In the genomic region with DNA sequence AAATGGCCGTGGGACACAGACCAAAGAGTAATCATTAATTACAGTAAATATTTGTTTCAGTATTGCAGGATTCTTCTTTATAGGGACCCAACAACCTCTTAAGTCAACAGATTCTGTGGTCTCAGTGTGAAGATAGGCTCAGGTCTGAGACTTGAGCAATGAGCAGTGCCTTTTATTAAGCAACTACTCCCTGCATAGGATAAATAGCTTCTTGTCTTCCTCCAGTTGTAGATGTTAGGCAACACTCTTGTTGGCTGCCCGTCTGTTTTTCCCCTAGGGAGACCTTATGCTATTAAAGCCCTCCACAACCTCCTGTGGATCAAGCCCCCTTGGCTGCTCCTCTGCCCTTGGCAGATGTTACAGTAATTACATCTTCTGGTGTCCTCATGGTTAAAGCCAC, we compare ENCODE assay signal across 26 cellular contexts. TPM values are rescaled to one million over a fixed set of nuclear protein-coding genes. Genes with fewer than 3 reads are reported as not detected.
DNase-seq lines count a peak whose midpoint lies in the region; ATAC-seq and TF ChIP-seq lines count a peak whose summit lies in the region.
"Had no signal": no experiment of that assay in that cellular context is flagged by ENCODE, and none has a peak within 500 bp of the region (broad histone marks: within the 10 kb centered on the region; RNA-seq: fewer than 3 reads in every experiment).

No MANE protein-coding gene starts in this region.

- no peak for ATAC-seq in HG03196 (IDR thresholded peaks at IDR 0.05; ENCODE audit: unreplicated experiment)
- ATAC-seq: activated naive CD8-positive, alpha-beta T cell treated with anti-CD3 and anti-CD28 coated beads, Interleukin-2, amount 50 U/mL, for 24 hours; body of pancreas; left cardiac atrium; T-helper 17 cell; upper lobe of right lung had no signal

- DNase-seq in NOMO-1 treated with DMSO at 0.1 percent for 48 hours (lab: John Stamatoyannopoulos, UW; ENCODE audit: unreplicated experiment): peak; percentile 38
- DNase-seq in NOMO-1 treated with dmso at 0.1 percent for 144 hours (lab: John Stamatoyannopoulos, UW; ENCODE audit: unreplicated experiment): no peak
- DNase-seq in NCI-H82 treated with DMSO at 0.1 percent for 48 hours (lab: John Stamatoyannopoulos, UW; ENCODE audit: unreplicated experiment): peak; percentile 62
- peak; percentile 9 for DNase-seq in choroid plexus epithelial cell (ENCODE audit: low read depth)
- no peak for DNase-seq in type B pancreatic cell (ENCODE audit: extremely low spot score, unreplicated experiment)
- DNase-seq in NCI-H128 (lab: John Stamatoyannopoulos, UW; ENCODE audit: unreplicated experiment): no peak
- no peak for DNase-seq in DMS153 (lab: John Stamatoyannopoulos, UW)
- DNase-seq: activated CD4-positive, alpha-beta T cell treated with anti-CD3 and anti-CD28 coated beads for 1 hour; activated gamma-delta T cell treated with Interleukin-2 at 50 U/mL for 16 hours; activated naive CD8-positive, alpha-beta T cell treated with anti-CD3 and anti-CD28 coated beads, Interleukin-2, amount 50 U/mL, for 24 hours; body of pancreas; DMS79 treated with DMSO at 0.1 percent for 48 hours; Karpas-422; left cardiac atrium; mammary epithelial cell; NCI-H2107; NCI-H526 treated with DMSO at 0.1 percent for 48 hours; PC-9; SJCRH30; small intestine; stimulated activated CD4-positive, alpha-beta T cell treated with anti-CD3 and anti-CD28 coated beads, Interleukin-1b, Interleukin-23, amount 100 ng/mL, for 48 hours; T-helper 17 cell; upper lobe of right lung had no signal

- H3K27me3 Mint-ChIP-seq in type B pancreatic cell: no peaks in the 10 kb centered on the region
- H3K27me3 Mint-ChIP-seq: activated naive CD8-positive, alpha-beta T cell treated with anti-CD3 and anti-CD28 coated beads, Interleukin-2, amount 50 U/mL, for 24 hours had no signal

- TF ChIP-seq CTCF in choroid plexus epithelial cell (conservative IDR thresholded peaks at IDR 0.05; ENCODE audit: low read depth, low read length) (no peak), type B pancreatic cell (conservative IDR thresholded peaks at IDR 0.05) (no peak)

- no peaks in the 10 kb centered on the region for H3K9me3 Mint-ChIP-seq in type B pancreatic cell
- H3K9me3 Mint-ChIP-seq: activated naive CD8-positive, alpha-beta T cell treated with anti-CD3 and anti-CD28 coated beads, Interleukin-2, amount 50 U/mL, for 24 hours had no signal

- no peak overlapping the region for H3K4me3 ChIP-seq in choroid plexus epithelial cell (ENCODE audit: low read depth, low read length)
- H3K4me3 ChIP-seq: body of pancreas, PC-9, SJCRH30, upper lobe of right lung had no signal

- H3K4me3 Mint-ChIP-seq in type B pancreatic cell: peak overlapping the region; percentile 49
- H3K4me3 Mint-ChIP-seq: activated naive CD8-positive, alpha-beta T cell treated with anti-CD3 and anti-CD28 coated beads, Interleukin-2, amount 50 U/mL, for 24 hours; B cell; T-helper 17 cell had no signal

- peaks cover 25% of the 10 kb centered on the region for H3K4me1 Mint-ChIP-seq in type B pancreatic cell (ENCODE audit: unreplicated experiment)

- no peaks in the 10 kb centered on the region for H3K36me3 Mint-ChIP-seq in type B pancreatic cell

- H3K27ac Mint-ChIP-seq in type B pancreatic cell: no peak overlapping the region
- H3K27ac Mint-ChIP-seq: activated naive CD8-positive, alpha-beta T cell treated with anti-CD3 and anti-CD28 coated beads, Interleukin-2, amount 50 U/mL, for 24 hours; B cell had no signal

RNA-seq across cellular contexts. Expression of a gene that starts 1.9 kb away (rescaled TPM):
- total RNA-seq in type B pancreatic cell (ENCODE audit: low replicate concordance): 19.1 and 22.4 TPM in 2 replicates

RNA-seq across cellular contexts. Expression of a gene that starts 28.7 kb away (rescaled TPM):
- total RNA-seq in type B pancreatic cell (ENCODE audit: low replicate concordance): 21.2 and 39.7 TPM in 2 replicates
- total RNA-seq: B cell, HT1080, SJCRH30 had no signal

Comparison
In these comparisons a context has a peak if more than half of its experiments do, and no peak if none do; other contexts are left out.
1. DNase-seq: peak in NOMO-1 treated with DMSO at 0.1 percent for 48 hours (single experiment), NCI-H82 treated with DMSO at 0.1 percent for 48 hours (single experiment) and choroid plexus epithelial cell (single experiment); none in NOMO-1 treated with dmso at 0.1 percent for 144 hours (single experiment), type B pancreatic cell (single experiment), NCI-H128 (single experiment) and DMS153 (single experiment).